Comparison of ENCODE assay signal across 1 cellular context in the genomic region with DNA sequence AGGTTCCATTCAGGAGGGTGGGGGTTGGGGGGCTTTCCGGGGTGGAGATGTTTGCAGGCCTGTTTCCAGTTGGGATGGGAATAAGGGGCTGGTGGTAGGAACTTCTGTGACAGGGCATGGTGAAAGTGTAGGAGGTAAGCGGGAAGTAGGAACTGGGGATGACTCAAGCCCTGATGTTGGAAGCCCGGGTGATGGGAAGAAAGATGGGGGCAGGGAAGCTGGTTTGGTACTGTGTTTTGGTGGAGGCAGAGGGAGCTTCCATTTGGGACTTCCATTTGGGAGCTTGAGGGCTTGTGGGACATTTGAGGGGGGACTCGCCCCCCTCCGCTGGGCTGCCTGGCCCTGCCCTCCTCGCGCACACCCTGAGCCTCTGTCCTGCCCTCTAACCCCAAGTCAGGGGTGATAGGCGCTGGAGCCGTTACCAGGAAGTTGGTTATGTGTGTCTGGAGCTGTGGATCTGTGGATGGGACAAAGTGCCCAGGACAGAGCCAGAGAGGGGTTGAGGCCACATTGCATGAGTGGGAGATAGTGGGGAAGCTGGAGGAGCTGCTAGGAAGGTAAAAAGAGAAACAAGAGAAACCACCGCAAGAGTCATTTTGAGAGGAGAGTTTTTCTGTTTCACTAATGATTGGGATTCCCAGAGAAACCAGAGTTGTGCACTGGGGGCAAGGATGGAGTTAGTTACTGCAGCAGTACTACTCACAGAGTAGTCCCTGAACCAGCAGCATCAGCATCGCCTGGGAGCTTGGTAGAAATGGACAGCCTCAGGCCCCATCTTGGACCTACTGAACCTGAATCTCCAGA.
TF ChIP-seq lines count a peak whose summit lies in the region.

No MANE protein-coding gene starts in this region.

TF ChIP-seq in GM12878, 131 proteins besides CTCF, POLR2A, EP300 and RAD21 (continued from another document and continues in another):
- TF ChIP-seq CHD1 (IDR thresholded peaks at IDR 0.05; ENCODE audit: low read depth, low read length): no peak
- TF ChIP-seq JUND (IDR thresholded peaks at IDR 0.05; ENCODE audit: low read depth, low read length): peak; percentile 84
- TF ChIP-seq POU2F2 (IDR thresholded peaks at IDR 0.05; ENCODE audit: borderline replicate concordance, low read depth, low read length): peak; percentile 12; the same call in 1 of the 3 replicates
- TF ChIP-seq, protein P1, sequence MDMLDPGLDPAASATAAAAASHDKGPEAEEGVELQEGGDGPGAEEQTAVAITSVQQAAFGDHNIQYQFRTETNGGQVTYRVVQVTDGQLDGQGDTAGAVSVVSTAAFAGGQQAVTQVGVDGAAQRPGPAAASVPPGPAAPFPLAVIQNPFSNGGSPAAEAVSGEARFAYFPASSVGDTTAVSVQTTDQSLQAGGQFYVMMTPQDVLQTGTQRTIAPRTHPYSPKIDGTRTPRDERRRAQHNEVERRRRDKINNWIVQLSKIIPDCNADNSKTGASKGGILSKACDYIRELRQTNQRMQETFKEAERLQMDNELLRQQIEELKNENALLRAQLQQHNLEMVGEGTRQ (IDR thresholded peaks at IDR 0.05; ENCODE audit: borderline replicate concordance, low read depth, low read length): no peak
- TF ChIP-seq ZNF687 (IDR thresholded peaks at IDR 0.05): no peak
- TF ChIP-seq NFYA (IDR thresholded peaks at IDR 0.05; ENCODE audit: borderline replicate concordance, low read depth, low read length): no peak
- peak; percentile 89 for TF ChIP-seq DPF2 (IDR thresholded peaks at IDR 0.05)
- TF ChIP-seq SMAD1 (IDR thresholded peaks at IDR 0.05; ENCODE audit: low read depth, partially characterized antibody): no peak
- peak in 1 of 2 experiments; percentile 52; a peak in 2 of 3 replicates for TF ChIP-seq EGR1 (IDR thresholded peaks at IDR 0.05; ENCODE audit: borderline replicate concordance in 1 of 2, low read depth in 2 of 2, low read length in 2 of 2)
- TF ChIP-seq IKZF2 (IDR thresholded peaks at IDR 0.05): peak; percentile 92 to 93
- TF ChIP-seq MXI1 (IDR thresholded peaks at IDR 0.05; ENCODE audit: low read depth, low read length): no peak
- TF ChIP-seq, protein P2, sequence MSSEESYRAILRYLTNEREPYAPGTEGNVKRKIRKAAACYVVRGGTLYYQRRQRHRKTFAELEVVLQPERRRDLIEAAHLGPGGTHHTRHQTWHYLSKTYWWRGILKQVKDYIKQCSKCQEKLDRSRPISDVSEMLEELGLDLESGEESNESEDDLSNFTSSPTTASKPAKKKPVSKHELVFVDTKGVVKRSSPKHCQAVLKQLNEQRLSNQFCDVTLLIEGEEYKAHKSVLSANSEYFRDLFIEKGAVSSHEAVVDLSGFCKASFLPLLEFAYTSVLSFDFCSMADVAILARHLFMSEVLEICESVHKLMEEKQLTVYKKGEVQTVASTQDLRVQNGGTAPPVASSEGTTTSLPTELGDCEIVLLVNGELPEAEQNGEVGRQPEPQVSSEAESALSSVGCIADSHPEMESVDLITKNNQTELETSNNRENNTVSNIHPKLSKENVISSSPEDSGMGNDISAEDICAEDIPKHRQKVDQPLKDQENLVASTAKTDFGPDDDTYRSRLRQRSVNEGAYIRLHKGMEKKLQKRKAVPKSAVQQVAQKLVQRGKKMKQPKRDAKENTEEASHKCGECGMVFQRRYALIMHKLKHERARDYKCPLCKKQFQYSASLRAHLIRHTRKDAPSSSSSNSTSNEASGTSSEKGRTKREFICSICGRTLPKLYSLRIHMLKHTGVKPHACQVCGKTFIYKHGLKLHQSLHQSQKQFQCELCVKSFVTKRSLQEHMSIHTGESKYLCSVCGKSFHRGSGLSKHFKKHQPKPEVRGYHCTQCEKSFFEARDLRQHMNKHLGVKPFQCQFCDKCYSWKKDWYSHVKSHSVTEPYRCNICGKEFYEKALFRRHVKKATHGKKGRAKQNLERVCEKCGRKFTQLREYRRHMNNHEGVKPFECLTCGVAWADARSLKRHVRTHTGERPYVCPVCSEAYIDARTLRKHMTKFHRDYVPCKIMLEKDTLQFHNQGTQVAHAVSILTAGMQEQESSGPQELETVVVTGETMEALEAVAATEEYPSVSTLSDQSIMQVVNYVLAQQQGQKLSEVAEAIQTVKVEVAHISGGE (CRISPR knock-in tag; IDR thresholded peaks at IDR 0.05): no peak
- peak; percentile 97 for TF ChIP-seq IRF4 (IDR thresholded peaks at IDR 0.05; ENCODE audit: low read depth, low read length)
- TF ChIP-seq, protein P3, sequence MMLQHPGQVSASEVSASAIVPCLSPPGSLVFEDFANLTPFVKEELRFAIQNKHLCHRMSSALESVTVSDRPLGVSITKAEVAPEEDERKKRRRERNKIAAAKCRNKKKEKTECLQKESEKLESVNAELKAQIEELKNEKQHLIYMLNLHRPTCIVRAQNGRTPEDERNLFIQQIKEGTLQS (IDR thresholded peaks at IDR 0.05; ENCODE audit: borderline replicate concordance, extremely low read depth, low read depth, low read length): no peak
- TF ChIP-seq RFX5 (IDR thresholded peaks at IDR 0.05; ENCODE audit: low read depth, low read length): no peak
- TF ChIP-seq RAD51 (IDR thresholded peaks at IDR 0.05): no peak
- no peak for TF ChIP-seq KLF5 (IDR thresholded peaks at IDR 0.05; ENCODE audit: partially characterized antibody)
- peak; percentile 93 for TF ChIP-seq EED (IDR thresholded peaks at IDR 0.05; ENCODE audit: low read depth)
- TF ChIP-seq CHD2 (IDR thresholded peaks at IDR 0.05; ENCODE audit: borderline replicate concordance, low read depth, low read length): no peak
- TF ChIP-seq MEF2B (IDR thresholded peaks at IDR 0.05; ENCODE audit: partially characterized antibody, poor library complexity, severe bottlenecking): peak; percentile 17
- TF ChIP-seq, protein P4, sequence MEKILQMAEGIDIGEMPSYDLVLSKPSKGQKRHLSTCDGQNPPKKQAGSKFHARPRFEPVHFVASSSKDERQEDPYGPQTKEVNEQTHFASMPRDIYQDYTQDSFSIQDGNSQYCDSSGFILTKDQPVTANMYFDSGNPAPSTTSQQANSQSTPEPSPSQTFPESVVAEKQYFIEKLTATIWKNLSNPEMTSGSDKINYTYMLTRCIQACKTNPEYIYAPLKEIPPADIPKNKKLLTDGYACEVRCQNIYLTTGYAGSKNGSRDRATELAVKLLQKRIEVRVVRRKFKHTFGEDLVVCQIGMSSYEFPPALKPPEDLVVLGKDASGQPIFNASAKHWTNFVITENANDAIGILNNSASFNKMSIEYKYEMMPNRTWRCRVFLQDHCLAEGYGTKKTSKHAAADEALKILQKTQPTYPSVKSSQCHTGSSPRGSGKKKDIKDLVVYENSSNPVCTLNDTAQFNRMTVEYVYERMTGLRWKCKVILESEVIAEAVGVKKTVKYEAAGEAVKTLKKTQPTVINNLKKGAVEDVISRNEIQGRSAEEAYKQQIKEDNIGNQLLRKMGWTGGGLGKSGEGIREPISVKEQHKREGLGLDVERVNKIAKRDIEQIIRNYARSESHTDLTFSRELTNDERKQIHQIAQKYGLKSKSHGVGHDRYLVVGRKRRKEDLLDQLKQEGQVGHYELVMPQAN (conservative IDR thresholded peaks at IDR 0.05): no peak
- no peak for TF ChIP-seq MTA3 (IDR thresholded peaks at IDR 0.05; ENCODE audit: borderline replicate concordance, low read length)
- no peak for TF ChIP-seq CEBPB (IDR thresholded peaks at IDR 0.05; ENCODE audit: borderline replicate concordance in 1 of 2, low read depth in 2 of 2, low read length in 2 of 2)
- no peak; the same call in 1 of the 2 replicates for TF ChIP-seq PKNOX1 (IDR thresholded peaks at IDR 0.05)
- TF ChIP-seq, protein P5, sequence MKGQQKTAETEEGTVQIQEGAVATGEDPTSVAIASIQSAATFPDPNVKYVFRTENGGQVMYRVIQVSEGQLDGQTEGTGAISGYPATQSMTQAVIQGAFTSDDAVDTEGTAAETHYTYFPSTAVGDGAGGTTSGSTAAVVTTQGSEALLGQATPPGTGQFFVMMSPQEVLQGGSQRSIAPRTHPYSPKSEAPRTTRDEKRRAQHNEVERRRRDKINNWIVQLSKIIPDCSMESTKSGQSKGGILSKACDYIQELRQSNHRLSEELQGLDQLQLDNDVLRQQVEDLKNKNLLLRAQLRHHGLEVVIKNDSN (IDR thresholded peaks at IDR 0.05; ENCODE audit: borderline replicate concordance, extremely low read length, insufficient read depth, low read depth, low read length): no peak
- TF ChIP-seq MAX (IDR thresholded peaks at IDR 0.05; ENCODE audit: low read depth, low read length): no peak
- no peak for TF ChIP-seq BCLAF1 (IDR thresholded peaks at IDR 0.05)
- no peak for TF ChIP-seq TCF3 (IDR thresholded peaks at IDR 0.05; ENCODE audit: borderline replicate concordance, insufficient read depth, low read depth, low read length)
- no peak for TF ChIP-seq REST (IDR thresholded peaks at IDR 0.05; ENCODE audit: low read depth, low read length)
